ENCODE assay signal across 15 cellular contexts in genomic region chr3:172115787-172116186, GRCh38.
"Had no signal": no experiment of that assay in that cellular context is flagged by ENCODE, and none has a peak within 500 bp of the region (broad histone marks: within the 10 kb centered on the region; RNA-seq: fewer than 3 reads in every experiment).

No MANE protein-coding gene starts in this region.

- DNase-seq: effector memory CD8-positive, alpha-beta T cell; esophagus squamous epithelium; heart left ventricle; left colon; left ventricle myocardium superior; mesendoderm; naive B cell; posterior cingulate gyrus; stimulated activated CD4-positive, alpha-beta T cell treated with anti-CD3 and anti-CD28 coated beads, Interleukin-2, amount 100 ng/mL, for 48 hours; stimulated activated naive CD4-positive, alpha-beta T cell treated with Interleukin-2 at 50 U/mL for 16 hours; thyroid gland; uterus had no signal

- H3K4me3 ChIP-seq: esophagus squamous epithelium, heart left ventricle, lung, smooth muscle cell, suprapubic skin, thyroid gland, uterus had no signal

- ATAC-seq: effector memory CD8-positive, alpha-beta T cell; left colon had no signal

- H3K36me3 ChIP-seq: uterus had no signal

- H3K27ac ChIP-seq: esophagus squamous epithelium, heart left ventricle, suprapubic skin, thyroid gland had no signal

- H3K4me1 ChIP-seq: uterus had no signal

- H3K9me3 ChIP-seq: esophagus squamous epithelium, heart left ventricle, suprapubic skin, thyroid gland, uterus had no signal

- H3K27me3 ChIP-seq: esophagus squamous epithelium, heart left ventricle, suprapubic skin, thyroid gland, uterus had no signal

- H3K4me2 ChIP-seq: smooth muscle cell had no signal
